Comparison of ENCODE assay signal across 1 cellular context in the genomic region with DNA sequence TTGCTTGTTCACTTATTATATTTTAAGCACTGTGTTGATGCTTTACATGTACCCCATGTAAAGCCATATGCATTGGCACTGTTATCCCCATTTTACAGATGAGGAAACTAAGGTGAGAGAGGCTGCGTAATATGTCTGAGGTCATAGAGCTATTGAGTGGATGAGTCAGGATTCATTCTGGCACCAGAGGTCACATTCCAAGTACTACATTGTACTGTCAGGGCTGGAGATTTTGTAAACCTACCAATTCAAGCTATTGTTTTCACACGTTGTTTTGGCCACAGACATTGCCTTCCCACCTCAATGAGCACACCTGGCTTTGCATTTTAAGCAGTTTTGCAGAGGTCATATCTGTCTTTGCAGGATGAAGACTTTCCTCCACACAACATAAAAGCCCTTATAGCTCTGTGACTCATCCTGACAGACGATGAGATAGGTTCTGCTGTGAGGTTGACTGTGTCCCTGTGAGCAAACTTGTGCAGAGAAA.
TF ChIP-seq lines count a peak whose summit lies in the region.

No MANE protein-coding gene starts in this region.

TF ChIP-seq in K562, 482 proteins besides CTCF, POLR2A, EP300 and RAD21 (continued from another document):
- TF ChIP-seq, protein P1, sequence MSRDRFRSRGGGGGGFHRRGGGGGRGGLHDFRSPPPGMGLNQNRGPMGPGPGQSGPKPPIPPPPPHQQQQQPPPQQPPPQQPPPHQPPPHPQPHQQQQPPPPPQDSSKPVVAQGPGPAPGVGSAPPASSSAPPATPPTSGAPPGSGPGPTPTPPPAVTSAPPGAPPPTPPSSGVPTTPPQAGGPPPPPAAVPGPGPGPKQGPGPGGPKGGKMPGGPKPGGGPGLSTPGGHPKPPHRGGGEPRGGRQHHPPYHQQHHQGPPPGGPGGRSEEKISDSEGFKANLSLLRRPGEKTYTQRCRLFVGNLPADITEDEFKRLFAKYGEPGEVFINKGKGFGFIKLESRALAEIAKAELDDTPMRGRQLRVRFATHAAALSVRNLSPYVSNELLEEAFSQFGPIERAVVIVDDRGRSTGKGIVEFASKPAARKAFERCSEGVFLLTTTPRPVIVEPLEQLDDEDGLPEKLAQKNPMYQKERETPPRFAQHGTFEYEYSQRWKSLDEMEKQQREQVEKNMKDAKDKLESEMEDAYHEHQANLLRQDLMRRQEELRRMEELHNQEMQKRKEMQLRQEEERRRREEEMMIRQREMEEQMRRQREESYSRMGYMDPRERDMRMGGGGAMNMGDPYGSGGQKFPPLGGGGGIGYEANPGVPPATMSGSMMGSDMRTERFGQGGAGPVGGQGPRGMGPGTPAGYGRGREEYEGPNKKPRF (IDR thresholded peaks at IDR 0.05; ENCODE audit: low read depth, low read length), result no peak
- peak; percentile 55; the same call in 1 of the 2 replicates for TF ChIP-seq HDAC2 (IDR thresholded peaks at IDR 0.05)
- TF ChIP-seq, protein P2, sequence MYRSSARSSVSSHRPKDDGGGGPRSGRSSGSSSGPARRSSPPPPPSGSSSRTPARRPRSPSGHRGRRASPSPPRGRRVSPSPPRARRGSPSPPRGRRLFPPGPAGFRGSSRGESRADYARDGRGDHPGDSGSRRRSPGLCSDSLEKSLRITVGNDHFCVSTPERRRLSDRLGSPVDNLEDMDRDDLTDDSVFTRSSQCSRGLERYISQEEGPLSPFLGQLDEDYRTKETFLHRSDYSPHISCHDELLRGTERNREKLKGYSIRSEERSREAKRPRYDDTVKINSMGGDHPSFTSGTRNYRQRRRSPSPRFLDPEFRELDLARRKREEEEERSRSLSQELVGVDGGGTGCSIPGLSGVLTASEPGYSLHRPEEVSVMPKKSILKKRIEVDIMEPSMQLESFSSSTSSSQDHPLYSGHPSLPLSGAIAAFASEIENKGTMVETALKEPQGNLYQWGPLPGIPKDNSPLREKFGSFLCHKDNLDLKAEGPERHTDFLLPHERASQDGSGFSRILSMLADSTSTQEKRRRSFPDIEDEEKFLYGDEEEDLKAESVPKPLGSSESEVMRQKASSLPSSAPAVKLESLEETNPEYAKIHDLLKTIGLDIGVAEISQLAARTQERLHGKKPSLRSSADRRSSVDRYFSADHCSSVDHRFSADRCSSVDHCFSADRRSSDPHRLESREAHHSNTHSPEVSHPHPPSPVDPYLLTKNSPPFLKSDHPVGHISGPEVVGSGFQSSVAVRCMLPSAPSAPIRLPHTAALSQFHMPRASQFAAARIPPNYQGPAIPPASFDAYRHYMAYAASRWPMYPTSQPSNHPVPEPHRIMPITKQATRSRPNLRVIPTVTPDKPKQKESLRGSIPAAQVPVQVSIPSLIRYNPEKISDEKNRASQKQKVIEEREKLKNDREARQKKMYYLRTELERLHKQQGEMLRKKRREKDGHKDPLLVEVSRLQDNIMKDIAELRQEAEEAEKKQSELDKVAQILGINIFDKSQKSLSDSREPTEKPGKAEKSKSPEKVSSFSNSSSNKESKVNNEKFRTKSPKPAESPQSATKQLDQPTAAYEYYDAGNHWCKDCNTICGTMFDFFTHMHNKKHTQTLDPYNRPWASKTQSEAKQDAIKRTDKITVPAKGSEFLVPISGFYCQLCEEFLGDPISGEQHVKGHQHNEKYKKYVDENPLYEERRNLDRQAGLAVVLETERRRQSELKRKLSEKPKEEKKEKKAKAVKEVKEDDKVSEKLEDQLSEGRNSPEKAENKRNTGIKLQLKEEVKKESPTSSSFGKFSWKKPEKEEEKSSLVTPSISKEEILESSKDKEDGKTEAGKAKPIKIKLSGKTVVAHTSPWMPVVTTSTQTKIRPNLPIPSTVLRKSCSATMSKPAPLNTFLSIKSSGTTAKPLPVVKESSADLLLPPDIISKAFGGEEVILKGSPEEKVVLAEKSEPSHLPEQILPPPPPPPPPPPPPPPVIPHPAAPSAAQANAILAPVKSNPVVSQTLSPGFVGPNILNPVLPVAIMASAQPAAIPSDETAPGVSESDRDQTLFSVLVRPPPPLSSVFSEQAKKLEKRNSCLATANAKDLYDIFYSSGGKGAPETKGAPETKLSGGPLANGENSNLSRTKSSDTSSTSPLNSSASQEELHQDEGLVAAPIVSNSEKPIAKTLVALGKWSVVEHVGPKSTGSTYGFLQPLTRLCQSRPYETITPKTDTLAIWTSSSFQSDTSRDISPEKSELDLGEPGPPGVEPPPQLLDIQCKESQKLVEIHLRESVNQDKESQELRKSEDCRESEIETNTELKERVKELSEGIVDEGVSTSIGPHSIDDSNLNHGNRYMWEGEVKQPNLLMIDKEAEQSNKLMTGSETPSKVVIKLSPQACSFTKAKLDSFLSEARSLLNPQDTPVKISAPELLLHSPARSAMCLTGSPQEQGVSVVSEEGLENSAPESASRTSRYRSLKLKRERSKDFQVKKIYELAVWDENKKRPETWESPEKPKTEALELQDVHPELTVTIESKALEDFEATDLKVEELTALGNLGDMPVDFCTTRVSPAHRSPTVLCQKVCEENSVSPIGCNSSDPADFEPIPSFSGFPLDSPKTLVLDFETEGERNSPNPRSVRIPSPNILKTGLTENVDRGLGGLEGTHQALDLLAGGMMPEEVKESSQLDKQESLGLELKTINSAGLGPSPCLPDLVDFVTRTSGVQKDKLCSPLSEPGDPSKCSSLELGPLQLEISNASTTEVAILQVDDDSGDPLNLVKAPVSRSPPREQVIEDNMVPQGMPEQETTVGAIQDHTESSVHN (IDR thresholded peaks at IDR 0.05; ENCODE audit: borderline replicate concordance in 1 of 2, low read depth in 1 of 2), result no peak
- no peak for TF ChIP-seq L3MBTL2 (IDR thresholded peaks at IDR 0.05)
- TF ChIP-seq CHD4 (IDR thresholded peaks at IDR 0.05; ENCODE audit: insufficient read depth, insufficient replicate concordance, low read depth, low read length, poor library complexity, severe bottlenecking), result peak; percentile 54
- TF ChIP-seq RHOXF2B (CRISPR knock-in tag; conservative IDR thresholded peaks at IDR 0.05), result no peak
- no peak for TF ChIP-seq ZNF253 (CRISPR knock-in tag; conservative IDR thresholded peaks at IDR 0.05)
- TF ChIP-seq, protein P3, sequence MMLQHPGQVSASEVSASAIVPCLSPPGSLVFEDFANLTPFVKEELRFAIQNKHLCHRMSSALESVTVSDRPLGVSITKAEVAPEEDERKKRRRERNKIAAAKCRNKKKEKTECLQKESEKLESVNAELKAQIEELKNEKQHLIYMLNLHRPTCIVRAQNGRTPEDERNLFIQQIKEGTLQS (IDR thresholded peaks at IDR 0.05), result peak; percentile 78
- TF ChIP-seq, protein P3 (CRISPR knock-in tag; conservative IDR thresholded peaks at IDR 0.05), result peak; percentile 56; the same call in 1 of the 2 replicates
- TF ChIP-seq, protein P4, sequence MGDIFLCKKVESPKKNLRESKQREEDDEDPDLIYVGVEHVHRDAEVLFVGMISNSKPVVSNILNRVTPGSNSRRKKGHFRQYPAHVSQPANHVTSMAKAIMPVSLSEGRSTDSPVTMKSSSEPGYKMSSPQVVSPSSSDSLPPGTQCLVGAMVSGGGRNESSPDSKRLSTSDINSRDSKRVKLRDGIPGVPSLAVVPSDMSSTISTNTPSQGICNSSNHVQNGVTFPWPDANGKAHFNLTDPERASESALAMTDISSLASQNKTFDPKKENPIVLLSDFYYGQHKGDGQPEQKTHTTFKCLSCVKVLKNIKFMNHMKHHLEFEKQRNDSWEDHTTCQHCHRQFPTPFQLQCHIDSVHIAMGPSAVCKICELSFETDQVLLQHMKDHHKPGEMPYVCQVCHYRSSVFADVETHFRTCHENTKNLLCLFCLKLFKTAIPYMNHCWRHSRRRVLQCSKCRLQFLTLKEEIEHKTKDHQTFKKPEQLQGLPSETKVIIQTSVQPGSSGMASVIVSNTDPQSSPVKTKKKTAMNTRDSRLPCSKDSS (IDR thresholded peaks at IDR 0.05; ENCODE audit: low read depth, partially characterized antibody), result no peak
- TF ChIP-seq MYC (IDR thresholded peaks at IDR 0.05; ENCODE audit: low read depth, low read length), result no peak
- TF ChIP-seq MYC (CRISPR knock-in tag; IDR thresholded peaks at IDR 0.05; ENCODE audit: borderline replicate concordance, low read depth), result no peak
- 0 out of 2 replicates have a peak, but pooled peaks have one; percentile 58 for TF ChIP-seq SMARCA5 (IDR thresholded peaks at IDR 0.05)
- TF ChIP-seq RBM25 (IDR thresholded peaks at IDR 0.05; ENCODE audit: low read depth, low read length, severe bottlenecking), result peak; percentile 85
- no peak for TF ChIP-seq XRCC5 (IDR thresholded peaks at IDR 0.05; ENCODE audit: low read depth, low read length)
- TF ChIP-seq RBM14 (IDR thresholded peaks at IDR 0.05; ENCODE audit: borderline replicate concordance, insufficient read depth, low read depth, low read length), result no peak
- peak in 1 of 2 experiments; percentile 30; a peak in 1 of 4 replicates for TF ChIP-seq RCOR1 (IDR thresholded peaks at IDR 0.05; ENCODE audit: borderline replicate concordance in 1 of 2, low read depth in 2 of 2, low read length in 2 of 2)
- no peak for TF ChIP-seq ZNF217 (CRISPR knock-in tag; IDR thresholded peaks at IDR 0.05)
- TF ChIP-seq CBX3 (IDR thresholded peaks at IDR 0.05; ENCODE audit: borderline replicate concordance in 1 of 2, low read length in 2 of 2), result peak in 1 of 2 experiments; percentile 57; a peak in 1 of 3 replicates
- TF ChIP-seq, protein P5, sequence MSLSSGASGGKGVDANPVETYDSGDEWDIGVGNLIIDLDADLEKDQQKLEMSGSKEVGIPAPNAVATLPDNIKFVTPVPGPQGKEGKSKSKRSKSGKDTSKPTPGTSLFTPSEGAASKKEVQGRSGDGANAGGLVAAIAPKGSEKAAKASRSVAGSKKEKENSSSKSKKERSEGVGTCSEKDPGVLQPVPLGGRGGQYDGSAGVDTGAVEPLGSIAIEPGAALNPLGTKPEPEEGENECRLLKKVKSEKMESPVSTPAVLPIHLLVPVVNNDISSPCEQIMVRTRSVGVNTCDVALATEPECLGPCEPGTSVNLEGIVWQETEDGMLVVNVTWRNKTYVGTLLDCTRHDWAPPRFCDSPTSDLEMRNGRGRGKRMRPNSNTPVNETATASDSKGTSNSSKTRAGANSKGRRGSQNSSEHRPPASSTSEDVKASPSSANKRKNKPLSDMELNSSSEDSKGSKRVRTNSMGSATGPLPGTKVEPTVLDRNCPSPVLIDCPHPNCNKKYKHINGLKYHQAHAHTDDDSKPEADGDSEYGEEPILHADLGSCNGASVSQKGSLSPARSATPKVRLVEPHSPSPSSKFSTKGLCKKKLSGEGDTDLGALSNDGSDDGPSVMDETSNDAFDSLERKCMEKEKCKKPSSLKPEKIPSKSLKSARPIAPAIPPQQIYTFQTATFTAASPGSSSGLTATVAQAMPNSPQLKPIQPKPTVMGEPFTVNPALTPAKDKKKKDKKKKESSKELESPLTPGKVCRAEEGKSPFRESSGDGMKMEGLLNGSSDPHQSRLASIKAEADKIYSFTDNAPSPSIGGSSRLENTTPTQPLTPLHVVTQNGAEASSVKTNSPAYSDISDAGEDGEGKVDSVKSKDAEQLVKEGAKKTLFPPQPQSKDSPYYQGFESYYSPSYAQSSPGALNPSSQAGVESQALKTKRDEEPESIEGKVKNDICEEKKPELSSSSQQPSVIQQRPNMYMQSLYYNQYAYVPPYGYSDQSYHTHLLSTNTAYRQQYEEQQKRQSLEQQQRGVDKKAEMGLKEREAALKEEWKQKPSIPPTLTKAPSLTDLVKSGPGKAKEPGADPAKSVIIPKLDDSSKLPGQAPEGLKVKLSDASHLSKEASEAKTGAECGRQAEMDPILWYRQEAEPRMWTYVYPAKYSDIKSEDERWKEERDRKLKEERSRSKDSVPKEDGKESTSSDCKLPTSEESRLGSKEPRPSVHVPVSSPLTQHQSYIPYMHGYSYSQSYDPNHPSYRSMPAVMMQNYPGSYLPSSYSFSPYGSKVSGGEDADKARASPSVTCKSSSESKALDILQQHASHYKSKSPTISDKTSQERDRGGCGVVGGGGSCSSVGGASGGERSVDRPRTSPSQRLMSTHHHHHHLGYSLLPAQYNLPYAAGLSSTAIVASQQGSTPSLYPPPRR (CRISPR knock-in tag; IDR thresholded peaks at IDR 0.05; ENCODE audit: borderline replicate concordance), result no peak
- no peak for TF ChIP-seq DACH1 (IDR thresholded peaks at IDR 0.05; ENCODE audit: partially characterized antibody)
